ENCODE assay signal across 4 cellular contexts in the genomic region with DNA sequence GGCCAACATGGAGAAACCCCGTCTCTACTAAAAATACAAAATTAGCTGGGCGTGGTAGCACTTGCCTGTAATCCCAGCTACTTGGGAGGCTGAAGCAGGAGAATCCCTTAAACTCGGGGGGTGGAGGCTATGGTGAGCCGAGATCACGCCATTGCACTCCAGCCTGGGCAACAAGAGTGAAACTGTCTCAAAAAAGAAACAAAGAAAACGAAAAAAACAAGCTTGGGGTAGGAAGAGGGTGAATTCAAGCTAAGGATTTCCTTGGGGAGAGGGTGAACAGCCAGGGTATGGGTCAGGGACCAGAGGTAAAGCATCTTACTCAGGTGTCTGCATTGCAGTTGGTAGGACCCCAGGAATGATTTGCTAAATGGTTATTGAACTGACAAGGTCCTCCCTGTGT. TPM values are rescaled to one million over a fixed set of nuclear protein-coding genes. Genes with fewer than 3 reads are reported as not detected.
"Had no signal": no experiment of that assay in that cellular context is flagged by ENCODE, and none has a peak within 500 bp of the region (broad histone marks: within the 10 kb centered on the region; RNA-seq: fewer than 3 reads in every experiment).

No MANE protein-coding gene starts in this region.

RNA-seq across cellular contexts. Expression of a gene that starts 21.5 kb away (rescaled TPM):
- total RNA-seq: HT1080 had no signal

RNA-seq across cellular contexts. Expression of a gene that starts 35.5 kb away (rescaled TPM):
- total RNA-seq: HT-29, HT1080 had no signal
- polyA plus RNA-seq: HepG2, IgD-negative memory B cell had no signal
